In the genomic region with DNA sequence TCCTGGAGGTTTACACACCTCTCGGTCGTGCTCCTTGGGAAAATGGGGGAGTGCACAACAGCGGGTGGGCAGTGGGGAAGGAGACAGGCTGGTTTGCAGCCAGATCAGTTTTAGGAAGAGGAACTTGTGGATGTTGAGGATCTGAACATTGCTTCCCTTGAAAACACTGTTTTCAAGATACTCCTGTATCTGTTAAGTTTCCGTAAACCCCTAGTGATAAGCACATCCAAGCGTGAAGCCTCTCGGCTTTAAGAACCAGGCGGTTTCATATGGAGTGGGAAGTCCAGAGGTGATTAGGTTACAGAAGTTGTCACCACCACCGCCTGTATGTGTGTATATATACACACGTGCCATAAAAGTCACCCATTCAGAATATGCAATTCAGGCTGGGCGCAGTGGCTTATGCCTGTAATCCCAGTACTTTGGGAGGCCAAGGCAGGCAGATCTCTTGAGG, we compare ENCODE assay signal across 16 cellular contexts. TPM values are rescaled to one million over a fixed set of nuclear protein-coding genes. Genes with fewer than 3 reads are reported as not detected.
DNase-seq lines count a peak whose midpoint lies in the region; ATAC-seq and TF ChIP-seq lines count a peak whose summit lies in the region.
"Had no signal": no experiment of that assay in that cellular context is flagged by ENCODE, and none has a peak within 500 bp of the region (broad histone marks: within the 10 kb centered on the region; RNA-seq: fewer than 3 reads in every experiment).

No MANE protein-coding gene starts in this region.

- CTCF ChIA-PET in activated CD8-positive, alpha-beta T cell treated with anti-CD3 and anti-CD28 coated beads for 36 hours (lab: Charles Lee) = no interaction called here

- ATAC-seq in naive B cell (ENCODE audit: low read depth in 2 of 2) (no peak), HG03469 (IDR thresholded peaks at IDR 0.05; ENCODE audit: unreplicated experiment) (no peak)
- no peak for ATAC-seq in activated CD8-positive, alpha-beta T cell treated with anti-CD3 and anti-CD28 coated beads for 36 hours

- DNase-seq in CD1c-positive myeloid dendritic cell (ENCODE audit: extremely low spot score) (peak; percentile 15), NCI-H510A (lab: John Stamatoyannopoulos, UW) (peak; percentile 11), astrocyte of the hippocampus (ENCODE audit: low read depth, low spot score) (peak; percentile 9), naive B cell (no peak), A172 (ENCODE audit: low spot score) (no peak), NCI-H526 treated with DMSO at 0.1 percent for 48 hours (lab: John Stamatoyannopoulos, UW) (no peak)
- DNase-seq in activated CD8-positive, alpha-beta T cell treated with anti-CD3 and anti-CD28 coated beads for 36 hours = no peak
- DNase-seq: aorta; CD4-positive, CD25-positive, alpha-beta regulatory T cell; posterior cingulate gyrus had no signal

- peak overlapping the region in 7 of 8 donors; percentile 14 to 88 (median 68) for H3K4me3 Mint-ChIP-seq in naive B cell
- no peak overlapping the region for H3K4me3 Mint-ChIP-seq in activated CD8-positive, alpha-beta T cell treated with anti-CD3 and anti-CD28 coated beads for 36 hours
- H3K4me3 Mint-ChIP-seq: CD4-positive, CD25-positive, alpha-beta regulatory T cell had no signal

- H3K36me3 Mint-ChIP-seq in naive B cell = peaks cover 0 to 17% of the 10 kb centered on the region in 2 donors
- peaks cover 2% of the 10 kb centered on the region for H3K36me3 Mint-ChIP-seq in activated CD8-positive, alpha-beta T cell treated with anti-CD3 and anti-CD28 coated beads for 36 hours (ENCODE audit: low read depth)

- no peak for TF ChIP-seq CTCF in activated CD8-positive, alpha-beta T cell treated with anti-CD3 and anti-CD28 coated beads for 36 hours (IDR thresholded peaks at IDR 0.05)

- no peaks in the 10 kb centered on the region for H3K27me3 Mint-ChIP-seq in naive B cell
- no peaks in the 10 kb centered on the region for H3K27me3 Mint-ChIP-seq in activated CD8-positive, alpha-beta T cell treated with anti-CD3 and anti-CD28 coated beads for 36 hours
- H3K27me3 Mint-ChIP-seq: CD4-positive, CD25-positive, alpha-beta regulatory T cell had no signal

- intact Hi-C loops in activated CD8-positive, alpha-beta T cell treated with anti-CD3 and anti-CD28 coated beads for 36 hours (cut with micrococcal nuclease) = no loop called here

- H3K27ac Mint-ChIP-seq in naive B cell = peak overlapping the region; percentile 75 to 96 (median 90)
- no peak overlapping the region for H3K27ac Mint-ChIP-seq in activated CD8-positive, alpha-beta T cell treated with anti-CD3 and anti-CD28 coated beads for 36 hours
- H3K27ac Mint-ChIP-seq: CD4-positive, CD25-positive, alpha-beta regulatory T cell had no signal

- POLR2A ChIA-PET in activated CD8-positive, alpha-beta T cell treated with anti-CD3 and anti-CD28 coated beads for 36 hours (lab: Charles Lee) = interaction anchor here (0.5 to 1.1 kb wide), 2 partner anchors 22 to 47 kb away, joined by 3 read pairs; no protein-coding TSS in a partner anchor

- peaks cover 62 to 93% (median 81%) of the 10 kb centered on the region in 3 donors for H3K4me1 Mint-ChIP-seq in naive B cell
- peaks cover 3% of the 10 kb centered on the region for H3K4me1 Mint-ChIP-seq in activated CD8-positive, alpha-beta T cell treated with anti-CD3 and anti-CD28 coated beads for 36 hours (ENCODE audit: low read depth)

- H3K9me3 Mint-ChIP-seq in naive B cell = no peaks in the 10 kb centered on the region
- peaks cover 5% of the 10 kb centered on the region for H3K9me3 Mint-ChIP-seq in activated CD8-positive, alpha-beta T cell treated with anti-CD3 and anti-CD28 coated beads for 36 hours

RNA-seq across cellular contexts. Expression of a gene that starts 47.4 kb away (rescaled TPM):
- 10 to 100 TPM in 5 of 6 donors, 1 to 10 TPM in 1; 9.2 to 43.0 (median 19.5) TPM for polyA plus RNA-seq in naive B cell (ENCODE audit: low read depth in 6 of 6)
- 27.2 and 42.2 TPM in 2 replicates for total RNA-seq in A172 (2014; rRNA removed; shearing (Covaris generic))
- total RNA-seq in activated CD8-positive, alpha-beta T cell treated with anti-CD3 and anti-CD28 coated beads for 36 hours = 1 to 10 TPM; 8.9 to 9.8 TPM

RNA-seq across cellular contexts. Expression of a gene that starts 48.1 kb away (rescaled TPM):
- under 1 TPM in 1 of 6 donors, not detected in 5; 0.03 TPM for polyA plus RNA-seq in naive B cell (ENCODE audit: low read depth in 6 of 6)
- not detected in 2 replicates for total RNA-seq in A172 (2014; rRNA removed; shearing (Covaris generic))
- not detected for total RNA-seq in activated CD8-positive, alpha-beta T cell treated with anti-CD3 and anti-CD28 coated beads for 36 hours
- total RNA-seq: activated CD8-positive, alpha-beta memory T cell treated with anti-CD3 and anti-CD28 coated beads for 36 hours; aorta; CD4-positive, CD25-positive, alpha-beta regulatory T cell; SK-MEL-5 had no signal
- polyA plus RNA-seq: A549; aorta; CD4-positive, CD25-positive, alpha-beta regulatory T cell; esophagus; keratinocyte had no signal

Comparison
In these comparisons a context has a peak if more than half of its experiments do, and no peak if none do; other contexts are left out.
1. DNase-seq: peak in CD1c-positive myeloid dendritic cell (single experiment), NCI-H510A (single experiment) and astrocyte of the hippocampus (single experiment); none in naive B cell (single experiment), A172 (single experiment), NCI-H526 treated with DMSO at 0.1 percent for 48 hours (single experiment) and activated CD8-positive, alpha-beta T cell treated with anti-CD3 and anti-CD28 coated beads for 36 hours (single experiment).